Comparison of ENCODE assay signal across 1 cellular context in genomic region chr22:50267591-50268390, GRCh38.
TF ChIP-seq lines count a peak whose summit lies in the region.

No MANE protein-coding gene starts in this region.

TF ChIP-seq in endothelial cell of umbilical vein, 7 proteins besides CTCF, POLR2A, EP300 and RAD21:
- no peak for TF ChIP-seq EZH2 (IDR thresholded peaks at IDR 0.05; ENCODE audit: borderline replicate concordance, low read depth, low read length, severe bottlenecking)
- TF ChIP-seq MYC (IDR thresholded peaks at IDR 0.05; ENCODE audit: low read depth, low read length) = no peak
- TF ChIP-seq POLR2AphosphoS5 (IDR thresholded peaks at IDR 0.05; ENCODE audit: insufficient read depth, low read depth, low read length) = no peak
- no peak for TF ChIP-seq FOS (IDR thresholded peaks at IDR 0.05; ENCODE audit: borderline replicate concordance, insufficient read depth, low read length)
- TF ChIP-seq MAX (IDR thresholded peaks at IDR 0.05; ENCODE audit: insufficient read depth, insufficient read length) = no peak
- TF ChIP-seq GATA2 (IDR thresholded peaks at IDR 0.05; ENCODE audit: insufficient read depth, insufficient read length, low read depth, low read length) = no peak
- TF ChIP-seq JUN (IDR thresholded peaks at IDR 0.05; ENCODE audit: borderline replicate concordance, insufficient read depth, insufficient read length, low read depth) = no peak
TF ChIP-seq in endothelial cell of umbilical vein: peak in this region for 0.
